ENCODE assay signal across 18 cellular contexts in genomic region chr6:166415306-166415705, GRCh38. TPM values are rescaled to one million over a fixed set of nuclear protein-coding genes. Genes with fewer than 3 reads are reported as not detected.
DNase-seq lines count a peak whose midpoint lies in the region; ATAC-seq lines count a peak whose summit lies in the region.
"Had no signal": no experiment of that assay in that cellular context is flagged by ENCODE, and none has a peak within 500 bp of the region (broad histone marks: within the 10 kb centered on the region; RNA-seq: fewer than 3 reads in every experiment).

No MANE protein-coding gene starts in this region.

- peaks cover 18 to 20% of the 10 kb centered on the region in 2 donors for H3K36me3 Mint-ChIP-seq in CD4-positive, alpha-beta memory T cell
- H3K36me3 Mint-ChIP-seq in activated T-helper 1 cell treated with anti-CD3 and anti-CD28 coated beads, Interleukin-12 subunit alpha, Interleukin-12 subunit beta, Interleukin-2, Interleukin-4 antibody, amounts not matched to agents 30 ng/mL and 10 ng/mL and 1 ng/mL, durations not matched to agents 14 hours and 24 hours and 36 hours (ENCODE audit: low read depth): peaks cover 21% of the 10 kb centered on the region
- H3K36me3 Mint-ChIP-seq in naive thymus-derived CD4-positive, alpha-beta T cell: peaks cover 11 to 31% (median 17%) of the 10 kb centered on the region in 5 donors

- ATAC-seq in naive thymus-derived CD4-positive, alpha-beta T cell: no peak
- ATAC-seq in HG02588 (IDR thresholded peaks at IDR 0.05; ENCODE audit: unreplicated experiment): no peak
- ATAC-seq in HG02759 (IDR thresholded peaks at IDR 0.05; ENCODE audit: unreplicated experiment): no peak
- ATAC-seq in GM21737 (IDR thresholded peaks at IDR 0.05; ENCODE audit: unreplicated experiment): no peak

- peak; percentile 53 to 67 (median 62) for DNase-seq in CD4-positive, alpha-beta memory T cell
- DNase-seq in activated T-helper 1 cell treated with anti-CD3 and anti-CD28 coated beads, Interleukin-12 subunit alpha, Interleukin-12 subunit beta, Interleukin-2, Interleukin-4 antibody, amounts not matched to agents 30 ng/mL and 10 ng/mL and 1 ng/mL, durations not matched to agents 14 hours and 24 hours and 36 hours (ENCODE audit: low spot score): peak; percentile 27
- peak in 6 of 9 donors; percentile 35 to 57 (median 50) for DNase-seq in naive thymus-derived CD4-positive, alpha-beta T cell
- DNase-seq: BE2C, DMS 273 treated with DMSO at 0.1 percent for 48 hours, heart right ventricle, islet precursor cell, MG63, NCI-H187, NCI-H446 treated with DMSO at 0.1 percent for 48 hours, SHP77 treated with DMSO at 0.1 percent for 48 hours, testis had no signal

- no peaks in the 10 kb centered on the region for H3K27me3 ChIP-seq in CD4-positive, alpha-beta memory T cell (ENCODE audit: insufficient read depth, low read length)
- no peaks in the 10 kb centered on the region for H3K27me3 ChIP-seq in naive thymus-derived CD4-positive, alpha-beta T cell (ENCODE audit: control insufficient read depth in 2 of 2, insufficient read depth in 2 of 2, low read length in 2 of 2)
- H3K27me3 ChIP-seq: BE2C, heart right ventricle, MG63, testis had no signal

- peaks cover 2 to 15% (median 6%) of the 10 kb centered on the region in 8 donors for H3K9me3 Mint-ChIP-seq in CD4-positive, alpha-beta memory T cell
- H3K9me3 Mint-ChIP-seq in activated T-helper 1 cell treated with anti-CD3 and anti-CD28 coated beads, Interleukin-12 subunit alpha, Interleukin-12 subunit beta, Interleukin-2, Interleukin-4 antibody, amounts not matched to agents 30 ng/mL and 10 ng/mL and 1 ng/mL, durations not matched to agents 14 hours and 24 hours and 36 hours: peaks cover 15% of the 10 kb centered on the region
- peaks cover 4 to 20% (median 12%) of the 10 kb centered on the region in 11 donors for H3K9me3 Mint-ChIP-seq in naive thymus-derived CD4-positive, alpha-beta T cell

- no peaks in the 10 kb centered on the region for H3K36me3 ChIP-seq in CD4-positive, alpha-beta memory T cell (ENCODE audit: insufficient read depth, low read length)
- H3K36me3 ChIP-seq in KOPT-K1 (ENCODE audit: insufficient read depth, low read length): no peaks in the 10 kb centered on the region
- no peaks in the 10 kb centered on the region for H3K36me3 ChIP-seq in naive thymus-derived CD4-positive, alpha-beta T cell (ENCODE audit: control insufficient read depth in 2 of 3, insufficient read depth in 3 of 3, low read length in 3 of 3)
- H3K36me3 ChIP-seq: HAP-1, MG63 had no signal

- CTCF ChIA-PET in CD4-positive, alpha-beta memory T cell (lab: Charles Lee; ENCODE audit: partially characterized antibody): interaction anchor here (0.6 to 4.9 kb wide), 7 partner anchors 11 to 101 kb away, joined by 3 to 31 read pairs (median 5); no protein-coding TSS in a partner anchor
- CTCF ChIA-PET in naive thymus-derived CD4-positive, alpha-beta T cell (lab: Charles Lee): interaction anchor here (0.9 to 1.7 kb wide), 2 partner anchors 15 to 16 kb away, joined by 4 to 6 read pairs; no protein-coding TSS in a partner anchor

- H3K4me1 ChIP-seq in CD4-positive, alpha-beta memory T cell (ENCODE audit: insufficient read depth, low read length): peaks cover 100% of the 10 kb centered on the region
- peaks cover 94 to 96% of the 10 kb centered on the region in 2 donors for H3K4me1 ChIP-seq in naive thymus-derived CD4-positive, alpha-beta T cell (ENCODE audit: control insufficient read depth in 2 of 2, insufficient read depth in 2 of 2, low read length in 2 of 2)
- H3K4me1 ChIP-seq: BE2C, HAP-1, testis had no signal

- peaks cover 67 to 98% (median 86%) of the 10 kb centered on the region in 4 donors for H3K4me1 Mint-ChIP-seq in CD4-positive, alpha-beta memory T cell
- H3K4me1 Mint-ChIP-seq in activated T-helper 1 cell treated with anti-CD3 and anti-CD28 coated beads, Interleukin-12 subunit alpha, Interleukin-12 subunit beta, Interleukin-2, Interleukin-4 antibody, amounts not matched to agents 30 ng/mL and 10 ng/mL and 1 ng/mL, durations not matched to agents 14 hours and 24 hours and 36 hours (ENCODE audit: low read depth): peaks cover 79% of the 10 kb centered on the region
- H3K4me1 Mint-ChIP-seq in naive thymus-derived CD4-positive, alpha-beta T cell: peaks cover 68 to 97% (median 94%) of the 10 kb centered on the region in 7 donors

- H3K4me3 ChIP-seq in CD4-positive, alpha-beta memory T cell (ENCODE audit: low read length in 2 of 2): peak overlapping the region; percentile 2 to 8
- H3K4me3 ChIP-seq in naive thymus-derived CD4-positive, alpha-beta T cell (ENCODE audit: low read length): peak overlapping the region; percentile 0
- H3K4me3 ChIP-seq: HAP-1, heart right ventricle, MG63, testis had no signal

- peak overlapping the region; percentile 96 to 99 (median 98) for H3K27ac Mint-ChIP-seq in CD4-positive, alpha-beta memory T cell
- peak overlapping the region; percentile 37 for H3K27ac Mint-ChIP-seq in activated T-helper 1 cell treated with anti-CD3 and anti-CD28 coated beads, Interleukin-12 subunit alpha, Interleukin-12 subunit beta, Interleukin-2, Interleukin-4 antibody, amounts not matched to agents 30 ng/mL and 10 ng/mL and 1 ng/mL, durations not matched to agents 14 hours and 24 hours and 36 hours
- H3K27ac Mint-ChIP-seq in naive thymus-derived CD4-positive, alpha-beta T cell: peak overlapping the region; percentile 67 to 99 (median 97)
- H3K27ac Mint-ChIP-seq: memory B cell had no signal

- H3K27ac ChIP-seq in CD4-positive, alpha-beta memory T cell (ENCODE audit: low read depth, low read length): peak overlapping the region; percentile 26
- peak overlapping the region; percentile 68 for H3K27ac ChIP-seq in KOPT-K1 (ENCODE audit: low read depth, low read length, poor library complexity, severe bottlenecking)
- peak overlapping the region; percentile 5 for H3K27ac ChIP-seq in naive thymus-derived CD4-positive, alpha-beta T cell (ENCODE audit: low read depth, low read length)
- H3K27ac ChIP-seq: testis had no signal

- no peaks in the 10 kb centered on the region for H3K9me3 ChIP-seq in CD4-positive, alpha-beta memory T cell (ENCODE audit: control insufficient read depth in 1 of 2, low read length in 2 of 2)
- no peaks in the 10 kb centered on the region for H3K9me3 ChIP-seq in KOPT-K1 (ENCODE audit: insufficient read depth, low read length, poor library complexity, severe bottlenecking)
- H3K9me3 ChIP-seq in naive thymus-derived CD4-positive, alpha-beta T cell (ENCODE audit: control insufficient read depth in 2 of 3, low read length in 3 of 3): no peaks in the 10 kb centered on the region
- H3K9me3 ChIP-seq: BE2C, HAP-1, heart right ventricle, MG63, testis had no signal

- H3K27me3 Mint-ChIP-seq in CD4-positive, alpha-beta memory T cell: peaks cover 0 to 4% of the 10 kb centered on the region in 2 donors
- peaks cover 11% of the 10 kb centered on the region for H3K27me3 Mint-ChIP-seq in activated T-helper 1 cell treated with anti-CD3 and anti-CD28 coated beads, Interleukin-12 subunit alpha, Interleukin-12 subunit beta, Interleukin-2, Interleukin-4 antibody, amounts not matched to agents 30 ng/mL and 10 ng/mL and 1 ng/mL, durations not matched to agents 14 hours and 24 hours and 36 hours (ENCODE audit: insufficient read depth)
- peaks cover 0 to 6% (median 0%) of the 10 kb centered on the region in 5 donors for H3K27me3 Mint-ChIP-seq in naive thymus-derived CD4-positive, alpha-beta T cell

- H3K4me3 Mint-ChIP-seq in CD4-positive, alpha-beta memory T cell: peak overlapping the region; percentile 51 to 85 (median 74)
- no peak overlapping the region for H3K4me3 Mint-ChIP-seq in activated T-helper 1 cell treated with anti-CD3 and anti-CD28 coated beads, Interleukin-12 subunit alpha, Interleukin-12 subunit beta, Interleukin-2, Interleukin-4 antibody, amounts not matched to agents 30 ng/mL and 10 ng/mL and 1 ng/mL, durations not matched to agents 14 hours and 24 hours and 36 hours
- H3K4me3 Mint-ChIP-seq in naive thymus-derived CD4-positive, alpha-beta T cell: peak overlapping the region; percentile 57 to 79 (median 72)
- H3K4me3 Mint-ChIP-seq: memory B cell had no signal

- intact Hi-C loops in CD4-positive, alpha-beta memory T cell (cut with micrococcal nuclease): loop anchor here (10.0 kb wide), 2 partner anchors 539 to 709 kb away; partner anchors contain the start of genes CCR6 and RNASET2
- intact Hi-C loops in activated T-helper 1 cell treated with anti-CD3 and anti-CD28 coated beads, Interleukin-12 subunit alpha, Interleukin-12 subunit beta, Interleukin-2, Interleukin-4 antibody, amounts not matched to agents 30 ng/mL and 10 ng/mL and 1 ng/mL, durations not matched to agents 14 hours and 24 hours and 36 hours (cut with micrococcal nuclease): loop anchor here (2.0 to 10.0 kb wide), 4 partner anchors 33 to 1289 kb away; partner anchors contain the start of gene MPC1
- intact Hi-C loops in naive thymus-derived CD4-positive, alpha-beta T cell (cut with micrococcal nuclease): loop anchor here in 1 of 2 donors (5.0 to 10.0 kb wide), 2 partner anchors 542 to 579 kb away; partner anchors contain the start of genes CEP43 and RNASET2

- POLR2A ChIA-PET in CD4-positive, alpha-beta memory T cell (lab: Charles Lee; ENCODE audit: partially characterized antibody): interaction anchor here (0.7 to 2.8 kb wide), 9 partner anchors 8 to 212 kb away, joined by 3 to 11 read pairs (median 5); partner anchors contain the start of gene RPS6KA2
- POLR2A ChIA-PET in naive thymus-derived CD4-positive, alpha-beta T cell (lab: Charles Lee): interaction anchor here (1.4 to 1.9 kb wide), 3 partner anchors 34 to 212 kb away, joined by 5 to 11 read pairs (median 5); partner anchors contain the start of gene RPS6KA2

RNA-seq across cellular contexts. Expression of gene MPC1, which starts 32.6 kb away (rescaled TPM):
- total RNA-seq in CD4-positive, alpha-beta memory T cell: 10 to 100 TPM; 33.1 to 34.7 TPM
- 10 to 100 TPM; 57.2 to 85.0 TPM for polyA plus RNA-seq in CD4-positive, alpha-beta memory T cell
- 17.3 and 19.1 TPM in 2 replicates for total RNA-seq in activated T-helper 1 cell treated with anti-CD3 and anti-CD28 coated beads, Interleukin-12 subunit alpha, Interleukin-12 subunit beta, Interleukin-2, Interleukin-4 antibody, amounts not matched to agents 30 ng/mL and 10 ng/mL and 1 ng/mL, durations not matched to agents 14 hours and 24 hours and 36 hours
- 10 to 100 TPM; 18.5 to 31.1 (median 26.5) TPM for total RNA-seq in naive thymus-derived CD4-positive, alpha-beta T cell
- 10 to 100 TPM; 41.7 to 64.2 TPM for polyA plus RNA-seq in naive thymus-derived CD4-positive, alpha-beta T cell

Comparison
In these comparisons a context has a peak if more than half of its experiments do, and no peak if none do; other contexts are left out.
1. H3K27ac ChIP-seq: peak in every context shown above with its lines; median percentile 68 in KOPT-K1; 26 in CD4-positive, alpha-beta memory T cell; 5 in naive thymus-derived CD4-positive, alpha-beta T cell.
2. H3K27ac Mint-ChIP-seq: peak in every context shown above with its lines; median percentile 98 in CD4-positive, alpha-beta memory T cell; 97 in naive thymus-derived CD4-positive, alpha-beta T cell; 37 in activated T-helper 1 cell treated with anti-CD3 and anti-CD28 coated beads, Interleukin-12 subunit alpha, Interleukin-12 subunit beta, Interleukin-2, Interleukin-4 antibody, amounts not matched to agents 30 ng/mL and 10 ng/mL and 1 ng/mL, durations not matched to agents 14 hours and 24 hours and 36 hours.